12 cellular contexts compared by ENCODE assay signal in genomic region chr5:149563461-149563860, GRCh38. TPM values are rescaled to one million over a fixed set of nuclear protein-coding genes. Genes with fewer than 3 reads are reported as not detected.
DNase-seq lines count a peak whose midpoint lies in the region; ATAC-seq, FAIRE-seq and TF ChIP-seq lines count a peak whose summit lies in the region.
"Had no signal": no experiment of that assay in that cellular context is flagged by ENCODE, and none has a peak within 500 bp of the region (broad histone marks: within the 10 kb centered on the region; RNA-seq: fewer than 3 reads in every experiment).

No MANE protein-coding gene starts in this region.

- TF ChIP-seq RAD21 in liver (IDR thresholded peaks at IDR 0.05) (no peak), HepG2 (CRISPR knock-in tag; IDR thresholded peaks at IDR 0.05) (no peak)

- H3K9me3 ChIP-seq in liver (ENCODE audit: control insufficient read depth in 4 of 4, low read length in 3 of 4) (no peaks in the 10 kb centered on the region), HepG2 (ENCODE audit: low read length) (no peaks in the 10 kb centered on the region), muscle layer of colon (ENCODE audit: low read length) (no peaks in the 10 kb centered on the region)

- no peak overlapping the region for H3K4me3 Mint-ChIP-seq in chondrocyte (ENCODE audit: unreplicated experiment)

- 43% methylated on average over 2 of the region's 2 CpGs for WGBS in liver
- WGBS in HepG2 (ENCODE audit: low lambda C conversion rate): 20% methylated on average over 2 of the region's 2 CpGs

- DNase-seq in HepG2 (ENCODE audit: low spot score) (no peak), chondrocyte (ENCODE audit: low spot score) (no peak), retina (no peak), KBM-7 (no peak), putamen (ENCODE audit: low spot score) (no peak)
- DNase-seq: COR-L47; dorsolateral prefrontal cortex; OCI-M1; stimulated activated CD4-positive, alpha-beta T cell treated with anti-CD3 and anti-CD28 coated beads, Interleukin-2, amount 100 ng/mL, for 48 hours had no signal

- H3K27me3 Mint-ChIP-seq in chondrocyte (ENCODE audit: low read depth): no peaks in the 10 kb centered on the region

- TF ChIP-seq CTCF in liver (IDR thresholded peaks at IDR 0.05; ENCODE audit: low read depth, low read length, missing input control) (no peak), HepG2 (CRISPR knock-in tag; IDR thresholded peaks at IDR 0.05) (no peak), chondrocyte (IDR thresholded peaks at IDR 0.05) (no peak)

- intact Hi-C loops in HepG2 (cut with micrococcal nuclease; ENCODE audit: unreplicated experiment): loop anchor here (10.0 kb wide), 1 partner anchor 419 kb away; the partner anchor contains the start of gene ABLIM3

- in situ Hi-C loops in HepG2 (cut with HindIII; ENCODE audit: extremely low pct_ligation_motif_present, low pct_unique_long_range_greater_than_20kb): loop anchor here (5.0 to 25.0 kb wide), 2 partner anchors 196 to 426 kb away; partner anchors contain the start of gene ABLIM3
- in situ Hi-C loops in KBM-7 (cut with MboI; ENCODE audit: low pct_unique_long_range_greater_than_20kb, low sequenced_read_pairs): no loop called here

- H3K9me3 Mint-ChIP-seq in chondrocyte (ENCODE audit: low read depth): no peaks in the 10 kb centered on the region

- TF ChIP-seq EP300 in HepG2 (IDR thresholded peaks at IDR 0.05; ENCODE audit: low read depth in 2 of 2, low read length in 2 of 2): no peak
- TF ChIP-seq EP300 in HepG2 (CRISPR knock-in tag; IDR thresholded peaks at IDR 0.05; ENCODE audit: borderline replicate concordance): no peak

- H3K4me1 ChIP-seq in liver (ENCODE audit: control insufficient read depth in 4 of 4, insufficient read depth in 4 of 4, low read length in 3 of 4): peaks cover 0 to 10% (median 4%) of the 10 kb centered on the region in 4 donors
- peaks cover 16% of the 10 kb centered on the region for H3K4me1 ChIP-seq in HepG2 (ENCODE audit: insufficient read depth, low read length)
- H3K4me1 ChIP-seq in muscle layer of colon (ENCODE audit: insufficient read depth, low read length): peaks cover 31% of the 10 kb centered on the region

- CTCF ChIA-PET in HepG2 (lab: Yijun Ruan, JAX; ENCODE audit: low intra/inter-chr PET ratio, low total read pairs): interaction anchor here (1.5 kb wide), 1 partner anchor 124 kb away, joined by 4 read pairs; no protein-coding TSS in a partner anchor

- no peak overlapping the region for H3K4me2 ChIP-seq in HepG2 (ENCODE audit: low read depth, low read length)

- FAIRE-seq in HepG2 (lab: Jason Lieb, UNC): no peak

- H3K27ac ChIP-seq in liver (ENCODE audit: low read depth in 1 of 2, low read length in 2 of 2) (peak overlapping the region; percentile 62 to 64), HepG2 (ENCODE audit: extremely low read length, insufficient read depth, low read length) (no peak overlapping the region), muscle layer of colon (ENCODE audit: low read depth, low read length) (peak overlapping the region; percentile 61)

- H3K79me2 ChIP-seq in HepG2 (ENCODE audit: insufficient read depth, low read length): no peaks in the 10 kb centered on the region

- no peaks in the 10 kb centered on the region for H3K36me3 ChIP-seq in liver (ENCODE audit: control insufficient read depth in 4 of 4, insufficient read depth in 3 of 4, low read depth in 1 of 4, low read length in 3 of 4)
- H3K36me3 ChIP-seq in HepG2 (replicated peaks in 1 of 2; ENCODE audit: control insufficient read depth in 1 of 2, insufficient read depth in 2 of 2, low read length in 2 of 2): no peaks in the 10 kb centered on the region
- H3K36me3 ChIP-seq in muscle layer of colon (ENCODE audit: insufficient read depth, low read length): no peaks in the 10 kb centered on the region

- ATAC-seq in HepG2 (no peak), GM18873 (IDR thresholded peaks at IDR 0.05; ENCODE audit: low FRiP score, unreplicated experiment) (no peak)

- H4K20me1 ChIP-seq in HepG2 (ENCODE audit: insufficient read depth, low read length): no peaks in the 10 kb centered on the region

- POLR2A ChIA-PET in HepG2 (lab: Yijun Ruan, JAX): interaction anchor here (3.2 kb wide), 1 partner anchor 12 kb away, joined by 17 read pairs; the partner anchor contains the start of gene CSNK1A1

- H3K27me3 ChIP-seq in liver (ENCODE audit: control insufficient read depth in 4 of 4, insufficient read depth in 4 of 4, low read length in 3 of 4) (no peaks in the 10 kb centered on the region), HepG2 (ENCODE audit: control insufficient read depth in 1 of 2, insufficient read depth in 2 of 2, low read length in 2 of 2) (no peaks in the 10 kb centered on the region), muscle layer of colon (ENCODE audit: control insufficient read depth in 1 of 2, insufficient read depth in 2 of 2, low read length in 2 of 2) (no peaks in the 10 kb centered on the region)
- H3K27me3 ChIP-seq: dorsolateral prefrontal cortex had no signal

- H3K27ac Mint-ChIP-seq in chondrocyte (ENCODE audit: unreplicated experiment): peak overlapping the region; percentile 93

- H3K36me3 Mint-ChIP-seq in chondrocyte (ENCODE audit: low read depth): no peaks in the 10 kb centered on the region

- no peak overlapping the region for H2AFZ ChIP-seq in HepG2 (ENCODE audit: low read length)

- H3K4me1 Mint-ChIP-seq in chondrocyte (ENCODE audit: low read depth): peaks cover 34% of the 10 kb centered on the region

- no peak for TF ChIP-seq POLR2A in HepG2 (IDR thresholded peaks at IDR 0.05; ENCODE audit: insufficient read depth in 1 of 2, low read depth in 2 of 2, low read length in 2 of 2)

- H3K9ac ChIP-seq in liver (ENCODE audit: low read depth in 1 of 2, low read length in 2 of 2): no peak overlapping the region
- no peak overlapping the region for H3K9ac ChIP-seq in HepG2 (ENCODE audit: insufficient read depth, low read depth, low read length)
- H3K9ac ChIP-seq in muscle layer of colon (ENCODE audit: low read length): no peak overlapping the region

- no peak overlapping the region for H3K4me3 ChIP-seq in liver (ENCODE audit: low read depth in 1 of 3, low read length in 3 of 3)
- H3K4me3 ChIP-seq in HepG2 (replicated peaks in 1 of 3; ENCODE audit: insufficient read depth in 1 of 3, low read depth in 2 of 3, low read length in 3 of 3): no peak overlapping the region
- H3K4me3 ChIP-seq in muscle layer of colon (ENCODE audit: low read depth in 1 of 2, low read length in 2 of 2): no peak overlapping the region

- no TSS peak for BruUV-seq in HepG2 (replicated peaks; lab: Mats Ljungman, UMichigan)

RNA-seq across cellular contexts. Expression of gene CSNK1A1, which starts 12.2 kb away (rescaled TPM):
- total RNA-seq in liver: 100 to 1,000 TPM; 102 to 108 TPM
- polyA plus RNA-seq in liver: 10 to 100 TPM; 43.0 to 54.5 TPM
- 149 and 210 TPM in 2 replicates for total RNA-seq in HepG2 (2016; rRNA removed; fragmentation: Illumina TruSeq; extraction: Trizol)
- total RNA-seq in HepG2 (2016; cell fraction: cytosol; rRNA removed; fragmentation: Illumina TruSeq; extraction: Trizol; ENCODE audit: low read depth): 27.1 and 35.7 TPM in 2 replicates
- total RNA-seq in HepG2 (2016; cell fraction: insoluble cytoplasmic fraction; rRNA removed; fragmentation: Illumina TruSeq; extraction: Trizol): 145 and 212 TPM in 2 replicates
- total RNA-seq in HepG2 (2016; cell fraction: membrane; rRNA removed; fragmentation: Illumina TruSeq; extraction: Trizol): 84.4 and 87.9 TPM in 2 replicates
- 98.3 and 111 TPM in 2 replicates for total RNA-seq in HepG2 (2016; cell fraction: nucleus; rRNA removed; fragmentation: Illumina TruSeq; extraction: Trizol)
- polyA plus RNA-seq in HepG2 (2011; rRNA removed): 77.3 and 89.0 TPM in 2 replicates
- polyA plus RNA-seq in HepG2 (2011; cell fraction: cytosol; rRNA removed): 49.1 and 57.0 TPM in 2 replicates
- 50.7 and 55.7 TPM in 2 replicates for polyA plus RNA-seq in HepG2 (2011; cell fraction: nucleus; rRNA removed)
- 65.5 and 78.7 TPM in 2 replicates for polyA plus RNA-seq in HepG2 (2012)
- polyA plus RNA-seq in HepG2 (2016; cell fraction: cytosol; fragmentation: Illumina TruSeq; extraction: Trizol; ENCODE audit: low read depth): 15.0 and 20.3 TPM in 2 replicates
- polyA plus RNA-seq in HepG2 (2016; cell fraction: insoluble cytoplasmic fraction; fragmentation: Illumina TruSeq; extraction: Trizol; ENCODE audit: low read depth): 121 and 123 TPM in 2 replicates
- polyA plus RNA-seq in HepG2 (2016; cell fraction: membrane; fragmentation: Illumina TruSeq; extraction: Trizol; ENCODE audit: low read depth): 29.6 and 36.5 TPM in 2 replicates
- polyA plus RNA-seq in HepG2 (2016; cell fraction: nucleus; fragmentation: Illumina TruSeq; extraction: Trizol; ENCODE audit: insufficient read depth, low read depth): 67.9 and 69.0 TPM in 2 replicates
- polyA minus RNA-seq in HepG2 (2011; rRNA and poly(A)+ RNA removed; ENCODE audit: low replicate concordance): 117 and 141 TPM in 2 replicates
- 108 and 126 TPM in 2 replicates for polyA minus RNA-seq in HepG2 (2011; cell fraction: cytosol; rRNA and poly(A)+ RNA removed)
- polyA minus RNA-seq in HepG2 (2011; cell fraction: nucleus; rRNA and poly(A)+ RNA removed): 187 and 216 TPM in 2 replicates
- 214 to 227 TPM (median 224 TPM) in 3 replicates for total RNA-seq in chondrocyte

RNA-seq across cellular contexts. Expression of gene ARHGEF37, which starts 17.8 kb away (rescaled TPM):
- total RNA-seq in liver: 1 to 10 TPM; 3.3 to 6.1 TPM
- 1 to 10 TPM in 1 of 2 donors, under 1 TPM in 1; 0.71 to 2.0 TPM for polyA plus RNA-seq in liver
- total RNA-seq in HepG2 (2016; rRNA removed; fragmentation: Illumina TruSeq; extraction: Trizol): 0.27 TPM in 1 of 2 replicates, not detected in the other
- total RNA-seq in HepG2 (2016; cell fraction: cytosol; rRNA removed; fragmentation: Illumina TruSeq; extraction: Trizol; ENCODE audit: low read depth): not detected in 2 replicates
- 0.11 TPM in 1 of 2 replicates, not detected in the other for total RNA-seq in HepG2 (2016; cell fraction: insoluble cytoplasmic fraction; rRNA removed; fragmentation: Illumina TruSeq; extraction: Trizol)
- total RNA-seq in HepG2 (2016; cell fraction: membrane; rRNA removed; fragmentation: Illumina TruSeq; extraction: Trizol): not detected in 2 replicates
- not detected in 2 replicates for total RNA-seq in HepG2 (2016; cell fraction: nucleus; rRNA removed; fragmentation: Illumina TruSeq; extraction: Trizol)
- polyA plus RNA-seq in HepG2 (2011; rRNA removed): 0.18 and 0.39 TPM in 2 replicates
- 0.05 and 0.23 TPM in 2 replicates for polyA plus RNA-seq in HepG2 (2011; cell fraction: cytosol; rRNA removed)
- 0.18 and 0.38 TPM in 2 replicates for polyA plus RNA-seq in HepG2 (2011; cell fraction: nucleus; rRNA removed)
- polyA plus RNA-seq in HepG2 (2012): 0.21 and 0.28 TPM in 2 replicates
- not detected in 2 replicates for polyA plus RNA-seq in HepG2 (2016; cell fraction: cytosol; fragmentation: Illumina TruSeq; extraction: Trizol; ENCODE audit: low read depth)
- polyA plus RNA-seq in HepG2 (2016; cell fraction: insoluble cytoplasmic fraction; fragmentation: Illumina TruSeq; extraction: Trizol; ENCODE audit: low read depth): not detected in 2 replicates
- polyA plus RNA-seq in HepG2 (2016; cell fraction: membrane; fragmentation: Illumina TruSeq; extraction: Trizol; ENCODE audit: low read depth): not detected in 2 replicates
- polyA plus RNA-seq in HepG2 (2016; cell fraction: nucleus; fragmentation: Illumina TruSeq; extraction: Trizol; ENCODE audit: insufficient read depth, low read depth): 0.48 TPM in 1 of 2 replicates, not detected in the other
- polyA minus RNA-seq in HepG2 (2011; rRNA and poly(A)+ RNA removed; ENCODE audit: low replicate concordance): 0.51 and 1.4 TPM in 2 replicates
- polyA minus RNA-seq in HepG2 (2011; cell fraction: cytosol; rRNA and poly(A)+ RNA removed): not detected in 2 replicates
- polyA minus RNA-seq in HepG2 (2011; cell fraction: nucleus; rRNA and poly(A)+ RNA removed): 0.13 and 0.87 TPM in 2 replicates
- total RNA-seq in chondrocyte: 5.8 to 16.8 TPM (median 6.0 TPM) in 3 replicates
